9 cellular contexts compared by ENCODE assay signal in the genomic region with DNA sequence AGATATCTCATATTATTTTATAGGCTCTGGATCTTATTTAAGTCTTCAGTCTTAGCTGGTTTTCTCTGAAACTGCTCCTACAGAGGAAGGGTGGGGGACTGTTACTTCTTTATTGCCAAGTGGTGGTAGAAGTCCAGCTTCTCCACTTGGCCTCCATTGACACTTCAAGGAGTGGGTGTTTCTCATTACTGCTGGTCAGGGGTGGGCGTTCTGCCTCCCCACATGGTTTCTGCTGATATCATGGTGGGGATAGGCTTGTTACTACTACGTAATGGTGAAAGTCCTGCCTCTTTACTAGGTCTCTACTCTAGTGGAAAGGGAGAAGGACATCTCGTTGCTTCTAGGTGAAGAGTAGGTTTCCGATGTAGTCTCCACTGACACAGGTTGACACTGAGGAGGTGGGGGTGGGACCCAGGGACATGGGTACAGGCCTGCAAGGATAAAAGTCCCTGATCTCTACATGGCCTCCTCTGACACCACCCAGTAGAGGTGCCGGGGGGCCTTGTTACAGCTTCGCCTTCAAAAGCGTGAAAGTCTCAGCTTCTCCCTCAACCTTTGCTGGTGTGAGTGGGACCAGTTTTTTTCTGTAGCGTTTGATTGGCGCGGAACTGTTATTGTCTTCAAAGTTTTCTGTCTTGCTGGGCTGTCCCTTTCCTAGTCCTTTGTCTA. TPM values are rescaled to one million over a fixed set of nuclear protein-coding genes. Genes with fewer than 3 reads are reported as not detected.
"Had no signal": no experiment of that assay in that cellular context is flagged by ENCODE, and none has a peak within 500 bp of the region (broad histone marks: within the 10 kb centered on the region; RNA-seq: fewer than 3 reads in every experiment).

No MANE protein-coding gene starts in this region.

- H3K4me1 ChIP-seq: HAP-1 had no signal

- H3K4me1 Mint-ChIP-seq: IgD-negative memory B cell had no signal

- H3K9me3 ChIP-seq: HAP-1 had no signal

- H3K9me3 Mint-ChIP-seq: IgD-negative memory B cell had no signal

- H3K9ac ChIP-seq: GM23248 had no signal

- FAIRE-seq: HepG2 had no signal

- H3K27ac ChIP-seq: GM23248 had no signal

- DNase-seq: GM23248, GOT3, H7, KG1 had no signal

- H3K4me3 ChIP-seq: GM23248, HAP-1 had no signal

- H3K27ac Mint-ChIP-seq: IgD-negative memory B cell had no signal

- H3K36me3 ChIP-seq: HAP-1 had no signal

RNA-seq across cellular contexts. Expression of gene PRAC1, which starts 20.3 kb away (rescaled TPM):
- total RNA-seq: GM23248, H4, HepG2, HT-29 had no signal
- polyA plus RNA-seq: GM23248, HepG2, IgD-negative memory B cell had no signal

RNA-seq across cellular contexts. Expression of gene PRAC2, which starts 21.0 kb away (rescaled TPM):
- total RNA-seq: GM23248, H4, HepG2 had no signal
- polyA plus RNA-seq: GM23248, HepG2, IgD-negative memory B cell had no signal

RNA-seq across cellular contexts. Expression of gene HOXB13, which starts 26.6 kb away (rescaled TPM):
- total RNA-seq: GM23248, HepG2 had no signal
- polyA plus RNA-seq: GM23248, HepG2, IgD-negative memory B cell had no signal
